Comparison of ENCODE assay signal across 1 cellular context in the genomic region with DNA sequence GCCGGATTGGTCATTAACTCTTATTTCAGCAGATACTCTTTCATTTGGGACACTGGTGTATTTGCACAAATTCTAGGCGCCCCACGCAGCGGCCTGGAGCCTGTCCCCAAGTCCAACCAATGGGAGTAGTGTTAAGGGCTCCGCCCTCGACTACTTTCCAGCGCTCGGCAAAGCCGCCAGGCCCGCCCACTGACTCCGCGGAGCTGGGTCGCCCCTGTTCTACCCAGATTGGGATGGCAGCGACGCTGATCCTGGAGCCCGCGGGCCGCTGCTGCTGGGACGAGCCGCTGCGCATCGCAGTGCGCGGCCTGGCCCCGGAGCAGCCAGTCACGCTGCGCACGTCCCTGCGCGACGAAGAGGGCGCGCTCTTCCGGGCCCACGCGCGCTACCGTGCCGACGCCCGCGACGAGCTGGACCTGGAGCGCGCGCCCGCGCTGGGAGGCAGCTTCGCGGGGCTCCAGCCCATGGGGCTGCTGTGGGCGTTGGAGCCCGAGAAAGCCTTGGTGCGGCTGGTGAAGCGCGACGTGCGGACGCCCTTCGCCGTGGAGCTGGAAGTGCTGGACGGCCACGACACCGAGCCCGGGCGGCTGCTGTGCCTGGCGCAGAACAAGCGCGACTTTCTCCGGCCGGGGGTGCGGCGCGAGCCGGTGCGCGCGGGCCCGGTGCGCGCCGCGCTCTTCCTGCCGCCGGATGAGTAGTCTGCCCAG.
TF ChIP-seq lines count a peak whose summit lies in the region.

A gene with protein sequence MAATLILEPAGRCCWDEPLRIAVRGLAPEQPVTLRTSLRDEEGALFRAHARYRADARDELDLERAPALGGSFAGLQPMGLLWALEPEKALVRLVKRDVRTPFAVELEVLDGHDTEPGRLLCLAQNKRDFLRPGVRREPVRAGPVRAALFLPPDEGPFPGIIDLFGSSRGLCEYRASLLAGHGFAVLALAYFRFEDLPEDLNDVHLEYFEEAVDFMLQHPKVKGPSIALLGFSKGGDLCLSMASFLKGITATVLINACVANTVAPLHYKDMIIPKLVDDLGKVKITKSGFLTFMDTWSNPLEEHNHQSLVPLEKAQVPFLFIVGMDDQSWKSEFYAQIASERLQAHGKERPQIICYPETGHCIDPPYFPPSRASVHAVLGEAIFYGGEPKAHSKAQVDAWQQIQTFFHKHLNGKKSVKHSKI (plus strand): TSS at position 179 of the 707 bp plus-strand sequence. CDS start 55 bp downstream, at position 234.

TF ChIP-seq in GM12878, 131 proteins besides CTCF, POLR2A, EP300 and RAD21 (continued from another document):
- TF ChIP-seq BCL11A (IDR thresholded peaks at IDR 0.05; ENCODE audit: low read depth, low read length), result no peak
- no peak for TF ChIP-seq RAD51 (IDR thresholded peaks at IDR 0.05)
- no peak for TF ChIP-seq CREM (IDR thresholded peaks at IDR 0.05; ENCODE audit: low read depth)
- 0 out of 2 replicates have a peak, but pooled peaks have one; percentile 16 for TF ChIP-seq NRF1 (conservative IDR thresholded peaks at IDR 0.05; ENCODE audit: low read depth, low read length)
- TF ChIP-seq, protein P1, sequence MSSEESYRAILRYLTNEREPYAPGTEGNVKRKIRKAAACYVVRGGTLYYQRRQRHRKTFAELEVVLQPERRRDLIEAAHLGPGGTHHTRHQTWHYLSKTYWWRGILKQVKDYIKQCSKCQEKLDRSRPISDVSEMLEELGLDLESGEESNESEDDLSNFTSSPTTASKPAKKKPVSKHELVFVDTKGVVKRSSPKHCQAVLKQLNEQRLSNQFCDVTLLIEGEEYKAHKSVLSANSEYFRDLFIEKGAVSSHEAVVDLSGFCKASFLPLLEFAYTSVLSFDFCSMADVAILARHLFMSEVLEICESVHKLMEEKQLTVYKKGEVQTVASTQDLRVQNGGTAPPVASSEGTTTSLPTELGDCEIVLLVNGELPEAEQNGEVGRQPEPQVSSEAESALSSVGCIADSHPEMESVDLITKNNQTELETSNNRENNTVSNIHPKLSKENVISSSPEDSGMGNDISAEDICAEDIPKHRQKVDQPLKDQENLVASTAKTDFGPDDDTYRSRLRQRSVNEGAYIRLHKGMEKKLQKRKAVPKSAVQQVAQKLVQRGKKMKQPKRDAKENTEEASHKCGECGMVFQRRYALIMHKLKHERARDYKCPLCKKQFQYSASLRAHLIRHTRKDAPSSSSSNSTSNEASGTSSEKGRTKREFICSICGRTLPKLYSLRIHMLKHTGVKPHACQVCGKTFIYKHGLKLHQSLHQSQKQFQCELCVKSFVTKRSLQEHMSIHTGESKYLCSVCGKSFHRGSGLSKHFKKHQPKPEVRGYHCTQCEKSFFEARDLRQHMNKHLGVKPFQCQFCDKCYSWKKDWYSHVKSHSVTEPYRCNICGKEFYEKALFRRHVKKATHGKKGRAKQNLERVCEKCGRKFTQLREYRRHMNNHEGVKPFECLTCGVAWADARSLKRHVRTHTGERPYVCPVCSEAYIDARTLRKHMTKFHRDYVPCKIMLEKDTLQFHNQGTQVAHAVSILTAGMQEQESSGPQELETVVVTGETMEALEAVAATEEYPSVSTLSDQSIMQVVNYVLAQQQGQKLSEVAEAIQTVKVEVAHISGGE (CRISPR knock-in tag; IDR thresholded peaks at IDR 0.05), result no peak
- no peak for TF ChIP-seq CEBPB (IDR thresholded peaks at IDR 0.05; ENCODE audit: borderline replicate concordance in 1 of 2, low read depth in 2 of 2, low read length in 2 of 2)
- TF ChIP-seq JUNB (IDR thresholded peaks at IDR 0.05), result no peak
- no peak for TF ChIP-seq SMAD5 (IDR thresholded peaks at IDR 0.05; ENCODE audit: low read depth)
- no peak for TF ChIP-seq IKZF2 (IDR thresholded peaks at IDR 0.05)
- TF ChIP-seq MEF2B (IDR thresholded peaks at IDR 0.05; ENCODE audit: partially characterized antibody, poor library complexity, severe bottlenecking), result no peak
- TF ChIP-seq, protein P2, sequence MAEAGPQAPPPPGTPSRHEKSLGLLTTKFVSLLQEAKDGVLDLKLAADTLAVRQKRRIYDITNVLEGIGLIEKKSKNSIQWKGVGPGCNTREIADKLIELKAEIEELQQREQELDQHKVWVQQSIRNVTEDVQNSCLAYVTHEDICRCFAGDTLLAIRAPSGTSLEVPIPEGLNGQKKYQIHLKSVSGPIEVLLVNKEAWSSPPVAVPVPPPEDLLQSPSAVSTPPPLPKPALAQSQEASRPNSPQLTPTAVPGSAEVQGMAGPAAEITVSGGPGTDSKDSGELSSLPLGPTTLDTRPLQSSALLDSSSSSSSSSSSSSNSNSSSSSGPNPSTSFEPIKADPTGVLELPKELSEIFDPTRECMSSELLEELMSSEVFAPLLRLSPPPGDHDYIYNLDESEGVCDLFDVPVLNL (IDR thresholded peaks at IDR 0.05; ENCODE audit: low read depth, low read length), result no peak
- TF ChIP-seq, protein P3, sequence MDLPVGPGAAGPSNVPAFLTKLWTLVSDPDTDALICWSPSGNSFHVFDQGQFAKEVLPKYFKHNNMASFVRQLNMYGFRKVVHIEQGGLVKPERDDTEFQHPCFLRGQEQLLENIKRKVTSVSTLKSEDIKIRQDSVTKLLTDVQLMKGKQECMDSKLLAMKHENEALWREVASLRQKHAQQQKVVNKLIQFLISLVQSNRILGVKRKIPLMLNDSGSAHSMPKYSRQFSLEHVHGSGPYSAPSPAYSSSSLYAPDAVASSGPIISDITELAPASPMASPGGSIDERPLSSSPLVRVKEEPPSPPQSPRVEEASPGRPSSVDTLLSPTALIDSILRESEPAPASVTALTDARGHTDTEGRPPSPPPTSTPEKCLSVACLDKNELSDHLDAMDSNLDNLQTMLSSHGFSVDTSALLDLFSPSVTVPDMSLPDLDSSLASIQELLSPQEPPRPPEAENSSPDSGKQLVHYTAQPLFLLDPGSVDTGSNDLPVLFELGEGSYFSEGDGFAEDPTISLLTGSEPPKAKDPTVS (IDR thresholded peaks at IDR 0.05; ENCODE audit: low read depth, low read length), result no peak
- TF ChIP-seq ZNF274 (IDR thresholded peaks at IDR 0.05; ENCODE audit: insufficient read depth, insufficient read length), result no peak
- TF ChIP-seq CHD2 (IDR thresholded peaks at IDR 0.05; ENCODE audit: borderline replicate concordance, low read depth, low read length), result no peak
- TF ChIP-seq ZZZ3 (IDR thresholded peaks at IDR 0.05; ENCODE audit: control insufficient read depth, insufficient read length, low read depth), result no peak
- no peak for TF ChIP-seq RBBP5 (conservative IDR thresholded peaks at IDR 0.05)
- TF ChIP-seq NFYA (IDR thresholded peaks at IDR 0.05; ENCODE audit: borderline replicate concordance, low read depth, low read length), result no peak
- no peak for TF ChIP-seq ZNF24 (IDR thresholded peaks at IDR 0.05)
- TF ChIP-seq ESRRA (IDR thresholded peaks at IDR 0.05; ENCODE audit: low read length), result no peak
- 0 out of 2 replicates have a peak, but pooled peaks have one; percentile 55 for TF ChIP-seq POLR2AphosphoS2 (IDR thresholded peaks at IDR 0.05; ENCODE audit: low read depth, low read length)
- TF ChIP-seq GATAD2B (conservative IDR thresholded peaks at IDR 0.05; ENCODE audit: low read depth), result peak; percentile 98
- TF ChIP-seq CHD1 (IDR thresholded peaks at IDR 0.05; ENCODE audit: low read depth, low read length), result no peak
- TF ChIP-seq MYB (IDR thresholded peaks at IDR 0.05; ENCODE audit: borderline replicate concordance, low read depth, low read length), result no peak
- no peak for TF ChIP-seq FOS (IDR thresholded peaks at IDR 0.05; ENCODE audit: borderline replicate concordance, extremely low read depth, insufficient read length)
- no peak for TF ChIP-seq TBL1XR1 (IDR thresholded peaks at IDR 0.05; ENCODE audit: low read depth, low read length)
- TF ChIP-seq YY1 (IDR thresholded peaks at IDR 0.05; ENCODE audit: low read depth, low read length), result no peak
- TF ChIP-seq NFXL1 (IDR thresholded peaks at IDR 0.05; ENCODE audit: borderline replicate concordance), result no peak
- no peak for TF ChIP-seq ATF7 (IDR thresholded peaks at IDR 0.05; ENCODE audit: low read depth)
- no peak for TF ChIP-seq POU2F2 (IDR thresholded peaks at IDR 0.05; ENCODE audit: borderline replicate concordance, low read depth, low read length)
- no peak for TF ChIP-seq MYC (IDR thresholded peaks at IDR 0.05; ENCODE audit: insufficient read depth, insufficient read length, insufficient replicate concordance, low read length, severe bottlenecking)
- TF ChIP-seq, protein P4, sequence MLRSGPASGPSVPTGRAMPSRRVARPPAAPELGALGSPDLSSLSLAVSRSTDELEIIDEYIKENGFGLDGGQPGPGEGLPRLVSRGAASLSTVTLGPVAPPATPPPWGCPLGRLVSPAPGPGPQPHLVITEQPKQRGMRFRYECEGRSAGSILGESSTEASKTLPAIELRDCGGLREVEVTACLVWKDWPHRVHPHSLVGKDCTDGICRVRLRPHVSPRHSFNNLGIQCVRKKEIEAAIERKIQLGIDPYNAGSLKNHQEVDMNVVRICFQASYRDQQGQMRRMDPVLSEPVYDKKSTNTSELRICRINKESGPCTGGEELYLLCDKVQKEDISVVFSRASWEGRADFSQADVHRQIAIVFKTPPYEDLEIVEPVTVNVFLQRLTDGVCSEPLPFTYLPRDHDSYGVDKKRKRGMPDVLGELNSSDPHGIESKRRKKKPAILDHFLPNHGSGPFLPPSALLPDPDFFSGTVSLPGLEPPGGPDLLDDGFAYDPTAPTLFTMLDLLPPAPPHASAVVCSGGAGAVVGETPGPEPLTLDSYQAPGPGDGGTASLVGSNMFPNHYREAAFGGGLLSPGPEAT (IDR thresholded peaks at IDR 0.05; ENCODE audit: low read depth), result 0 out of 2 replicates have a peak, but pooled peaks have one; percentile 22
- TF ChIP-seq POLR2AphosphoS5 (IDR thresholded peaks at IDR 0.05; ENCODE audit: low read length), result no peak
- no peak for TF ChIP-seq BRCA1 (IDR thresholded peaks at IDR 0.05; ENCODE audit: low read depth, low read length)
TF ChIP-seq in GM12878: peak in this region for 16.
